In the genomic region with DNA sequence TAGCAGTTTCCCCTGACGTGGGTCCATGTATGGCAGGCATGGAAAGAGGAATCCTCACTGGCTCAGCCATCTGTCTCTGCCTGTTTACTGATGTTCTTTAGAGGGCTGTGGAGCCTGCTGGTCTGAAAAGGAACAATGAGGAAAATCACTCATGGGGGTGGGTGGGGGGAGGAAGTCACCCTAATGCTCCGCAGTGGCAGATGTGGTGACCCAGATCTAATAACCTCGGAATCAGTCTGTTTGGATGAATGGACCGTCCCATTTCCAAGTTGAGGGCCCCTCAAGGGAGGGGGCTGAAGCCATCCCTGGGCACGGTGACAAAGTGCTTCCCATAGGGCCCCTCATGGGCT, we compare ENCODE assay signal across 10 cellular contexts. TPM values are rescaled to one million over a fixed set of nuclear protein-coding genes. Genes with fewer than 3 reads are reported as not detected.
DNase-seq lines count a peak whose midpoint lies in the region; ATAC-seq and TF ChIP-seq lines count a peak whose summit lies in the region.
"Had no signal": no experiment of that assay in that cellular context is flagged by ENCODE, and none has a peak within 500 bp of the region (broad histone marks: within the 10 kb centered on the region; RNA-seq: fewer than 3 reads in every experiment).

No MANE protein-coding gene starts in this region.

- peak overlapping the region; percentile 43 for H3K27ac Mint-ChIP-seq in activated CD4-positive, alpha-beta T cell treated with anti-CD3 and anti-CD28 coated beads for 36 hours

- H3K9me3 Mint-ChIP-seq in activated CD4-positive, alpha-beta T cell treated with anti-CD3 and anti-CD28 coated beads for 36 hours (ENCODE audit: low read depth) = no peaks in the 10 kb centered on the region

- no peak for TF ChIP-seq CTCF in coronary artery (IDR thresholded peaks at IDR 0.05)

- H3K36me3 Mint-ChIP-seq in activated CD4-positive, alpha-beta T cell treated with anti-CD3 and anti-CD28 coated beads for 36 hours (ENCODE audit: low read depth) = peaks cover 44% of the 10 kb centered on the region

- H3K4me1 Mint-ChIP-seq in activated CD4-positive, alpha-beta T cell treated with anti-CD3 and anti-CD28 coated beads for 36 hours = peaks cover 63% of the 10 kb centered on the region

- ATAC-seq in activated CD4-positive, alpha-beta T cell treated with anti-CD3 and anti-CD28 coated beads for 36 hours = no peak
- ATAC-seq in HG03460 (IDR thresholded peaks at IDR 0.05; ENCODE audit: unreplicated experiment) (no peak), HG03039 (IDR thresholded peaks at IDR 0.05; ENCODE audit: unreplicated experiment) (no peak), GM18867 (IDR thresholded peaks at IDR 0.05; ENCODE audit: unreplicated experiment) (no peak)

- POLR2A ChIA-PET in activated CD4-positive, alpha-beta T cell treated with anti-CD3 and anti-CD28 coated beads for 36 hours (lab: Charles Lee) = no interaction called here

- H3K4me3 ChIP-seq in coronary artery = peak overlapping the region; percentile 8

- peak overlapping the region; percentile 79 for H3K4me3 Mint-ChIP-seq in activated CD4-positive, alpha-beta T cell treated with anti-CD3 and anti-CD28 coated beads for 36 hours

- intact Hi-C loops in activated CD4-positive, alpha-beta T cell treated with anti-CD3 and anti-CD28 coated beads for 36 hours (cut with DNase I, micrococcal nuclease) = no loop called here

- no peaks in the 10 kb centered on the region for H3K27me3 Mint-ChIP-seq in activated CD4-positive, alpha-beta T cell treated with anti-CD3 and anti-CD28 coated beads for 36 hours

- peak overlapping the region in 1 of 2 donors; percentile 40 for H3K27ac ChIP-seq in coronary artery
- H3K27ac ChIP-seq: epithelial cell of prostate had no signal

- CTCF ChIA-PET in activated CD4-positive, alpha-beta T cell treated with anti-CD3 and anti-CD28 coated beads for 36 hours (lab: Charles Lee) = interaction anchor here (3.0 kb wide), 1 partner anchor 98 kb away, joined by 19 read pairs; no protein-coding TSS in a partner anchor

- no peak for DNase-seq in activated CD4-positive, alpha-beta T cell treated with anti-CD3 and anti-CD28 coated beads for 36 hours
- no peak for DNase-seq in activated CD4-positive, alpha-beta T cell treated with anti-CD3 and anti-CD28 coated beads for 48 hours
- DNase-seq in NCI-H524 (lab: John Stamatoyannopoulos, UW) (peak; percentile 83 to 89), coronary artery (ENCODE audit: low spot score) (no peak), retina (peak; percentile 62)
- DNase-seq: posterior cingulate gyrus had no signal

RNA-seq across cellular contexts. Expression of a gene that starts 4.4 kb away (rescaled TPM):
- total RNA-seq in activated CD4-positive, alpha-beta T cell treated with anti-CD3 and anti-CD28 coated beads for 36 hours = 10 to 100 TPM; 45.5 to 58.0 TPM

RNA-seq across cellular contexts. Expression of a gene that starts 39.5 kb away (rescaled TPM):
- total RNA-seq in activated CD4-positive, alpha-beta T cell treated with anti-CD3 and anti-CD28 coated beads for 36 hours = under 1 TPM; 0.35 to 0.50 TPM

RNA-seq across cellular contexts. Expression of a gene that starts 42.9 kb away (rescaled TPM):
- under 1 TPM; 0.30 to 0.46 TPM for total RNA-seq in activated CD4-positive, alpha-beta T cell treated with anti-CD3 and anti-CD28 coated beads for 36 hours

Comparison
In these comparisons a context has a peak if more than half of its experiments do, and no peak if none do; other contexts are left out.
1. DNase-seq: peak in NCI-H524 (2 of 2) and retina (single experiment); none in activated CD4-positive, alpha-beta T cell treated with anti-CD3 and anti-CD28 coated beads for 36 hours (single experiment), activated CD4-positive, alpha-beta T cell treated with anti-CD3 and anti-CD28 coated beads for 48 hours (single experiment) and coronary artery (single experiment).